In the genomic region with DNA sequence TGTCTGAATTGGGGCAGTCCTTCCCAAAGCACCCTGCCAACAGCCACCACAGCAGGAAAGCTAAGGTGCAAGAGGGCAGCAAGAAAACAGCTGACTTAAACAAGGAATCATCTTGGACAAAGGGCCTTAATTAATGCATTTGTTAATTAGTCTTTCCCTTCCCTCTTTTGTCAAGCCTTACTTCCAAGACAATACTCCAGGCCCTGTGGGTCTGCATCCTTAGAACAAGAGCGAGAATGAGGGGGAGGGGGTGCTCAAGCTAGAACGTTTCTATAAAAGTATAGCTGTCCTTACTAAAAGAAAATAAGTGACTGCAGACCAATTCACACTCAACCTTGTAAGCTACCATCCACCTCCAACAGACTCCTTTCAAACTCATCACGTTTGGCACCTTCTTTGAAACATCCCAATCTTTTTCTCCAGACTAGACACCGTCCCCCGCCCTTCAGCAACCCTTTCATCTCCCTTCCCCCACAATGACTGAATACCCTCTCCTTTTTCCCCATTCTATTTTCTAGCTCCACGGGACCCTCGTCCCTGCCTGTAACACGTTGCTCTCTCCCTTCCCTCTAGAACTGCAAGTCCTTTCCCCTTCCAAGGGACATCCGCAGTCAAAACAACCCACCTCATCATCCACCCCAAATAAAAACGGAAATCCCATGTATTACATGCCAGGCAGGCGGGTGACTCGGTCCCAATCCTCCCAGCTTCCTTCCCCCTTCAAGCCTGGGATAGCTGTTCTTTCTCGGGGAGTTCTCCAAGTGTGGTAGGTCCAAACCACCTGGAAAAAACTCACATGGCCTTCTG, we compare ENCODE assay signal across 8 cellular contexts.
DNase-seq lines count a peak whose midpoint lies in the region; ATAC-seq and TF ChIP-seq lines count a peak whose summit lies in the region.

No MANE protein-coding gene starts in this region.

- H3K27ac Mint-ChIP-seq in T-helper 17 cell: peak overlapping the region; percentile 94

- H3K36me3 Mint-ChIP-seq in activated T-cell treated with anti-CD3 and anti-CD28 coated beads, Interleukin-2, amount 50 U/mL, for 4 hours (ENCODE audit: insufficient read depth): no peaks in the 10 kb centered on the region
- H3K36me3 Mint-ChIP-seq in T-helper 17 cell (ENCODE audit: low read depth): no peaks in the 10 kb centered on the region

- TF ChIP-seq CTCF in fibroblast of the aortic adventitia (IDR thresholded peaks at IDR 0.05; ENCODE audit: insufficient read depth, low read length) (no peak), psoas muscle (IDR thresholded peaks at IDR 0.05) (no peak)

- H3K27me3 Mint-ChIP-seq in activated T-cell treated with anti-CD3 and anti-CD28 coated beads, Interleukin-2, amount 50 U/mL, for 4 hours (ENCODE audit: low read depth): no peaks in the 10 kb centered on the region
- H3K27me3 Mint-ChIP-seq in T-helper 17 cell: no peaks in the 10 kb centered on the region

- H3K9me3 ChIP-seq in T-helper 17 cell (ENCODE audit: control insufficient read depth, low read length, poor library complexity, severe bottlenecking): no peaks in the 10 kb centered on the region
- H3K9me3 ChIP-seq in psoas muscle: no peaks in the 10 kb centered on the region

- peak overlapping the region; percentile 94 for H3K4me3 ChIP-seq in fibroblast of the aortic adventitia (ENCODE audit: low read depth, low read length)
- H3K4me3 ChIP-seq in psoas muscle: peak overlapping the region; percentile 99

- H3K9me3 Mint-ChIP-seq in activated T-cell treated with anti-CD3 and anti-CD28 coated beads, Interleukin-2, amount 50 U/mL, for 4 hours: no peaks in the 10 kb centered on the region

- peaks cover 24% of the 10 kb centered on the region for H3K4me1 ChIP-seq in psoas muscle

- intact Hi-C loops in psoas muscle (cut with DNase I): loop anchor here in 1 of 2 donors (5.0 kb wide), 2 partner anchors 79 to 81 kb away; no protein-coding TSS in a partner anchor

- WGBS in psoas muscle, 3 donors: 13 to 23% (median 15%) methylated on average over 13 of the region's 13 CpGs

- H3K27me3 ChIP-seq in psoas muscle (ENCODE audit: insufficient read depth in 3 of 3, low read length in 2 of 3): no peaks in the 10 kb centered on the region

- H3K4me1 Mint-ChIP-seq in activated T-cell treated with anti-CD3 and anti-CD28 coated beads, Interleukin-2, amount 50 U/mL, for 4 hours (ENCODE audit: low read depth): peaks cover 67% of the 10 kb centered on the region
- H3K4me1 Mint-ChIP-seq in T-helper 17 cell: peaks cover 44% of the 10 kb centered on the region

- H3K4me3 Mint-ChIP-seq in activated T-cell treated with anti-CD3 and anti-CD28 coated beads, Interleukin-2, amount 50 U/mL, for 4 hours: peak overlapping the region; percentile 94
- H3K4me3 Mint-ChIP-seq in T-helper 17 cell: peak overlapping the region; percentile 96

- no peak for DNase-seq in activated T-cell treated with anti-CD3 and anti-CD28 coated beads, Interleukin-2, amount 50 U/mL, for 4 hours
- no peak for DNase-seq in activated T-cell treated with anti-CD3 and anti-CD28 coated beads, Interleukin-2, amount 50 U/mL, for 1 hour
- no peak for DNase-seq in T-helper 17 cell
- DNase-seq in fibroblast of the aortic adventitia (ENCODE audit: low read depth): no peak
- no peak for DNase-seq in psoas muscle
- DNase-seq in occipital lobe (lab: John Stamatoyannopoulos, UW): no peak
- DNase-seq in stimulated activated CD4-positive, alpha-beta T cell treated with anti-CD3 and anti-CD28 coated beads, Interleukin-12 subunit alpha, Interleukin-12 subunit beta, amount 100 ng/mL, for 4 hours: no peak

- peak overlapping the region; percentile 86 for H3K27ac ChIP-seq in psoas muscle

- no peak for ATAC-seq in activated T-cell treated with anti-CD3 and anti-CD28 coated beads, Interleukin-2, amount 50 U/mL, for 4 hours
- ATAC-seq in T-helper 17 cell (no peak), psoas muscle (no peak), HG03108 (IDR thresholded peaks at IDR 0.05; ENCODE audit: unreplicated experiment) (no peak)

- H3K36me3 ChIP-seq in psoas muscle (ENCODE audit: insufficient read depth in 1 of 2, low read depth in 1 of 2): no peaks in the 10 kb centered on the region
